ENCODE assay signal across 20 cellular contexts in the genomic region with DNA sequence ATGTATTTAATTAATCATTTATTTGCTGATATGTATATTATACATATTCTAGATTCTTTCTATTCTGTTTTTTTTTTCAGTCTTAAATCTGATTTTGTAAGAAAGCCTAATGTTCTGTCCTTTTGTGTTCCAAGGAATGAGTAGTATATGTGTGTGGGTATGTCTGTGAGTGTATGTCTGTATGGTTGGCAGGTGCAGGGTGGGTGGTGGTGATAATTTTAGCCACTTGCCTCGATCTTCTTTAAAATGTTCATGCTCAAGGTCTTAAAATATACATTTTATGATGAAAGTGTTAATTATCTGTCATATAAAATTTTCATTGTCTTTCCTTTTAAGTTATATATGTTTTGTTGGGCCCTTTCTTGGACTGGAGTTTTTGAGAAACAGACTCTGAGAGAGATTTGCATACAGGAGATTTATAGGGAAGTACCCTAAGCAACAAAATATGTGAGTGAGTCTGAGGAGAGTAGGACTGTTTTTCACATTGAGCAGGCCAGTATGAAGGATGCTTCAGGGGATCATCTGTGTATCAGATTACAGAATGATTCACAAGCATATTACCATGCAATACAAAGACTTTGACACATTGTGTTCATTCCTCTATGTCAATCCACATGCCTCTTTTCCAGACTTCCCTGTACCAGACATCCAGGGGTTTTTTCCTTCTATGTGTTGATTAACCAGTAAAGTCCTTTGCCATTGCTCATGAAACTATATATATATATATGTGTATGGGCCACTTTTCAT.
A peak's percentile ranks its signal among the peaks of the same experiment; 100 is the strongest.
DNase-seq lines count a peak whose midpoint lies in the region; ATAC-seq and TF ChIP-seq lines count a peak whose summit lies in the region.
"Had no signal": no experiment of that assay in that cellular context is flagged by ENCODE, and none has a peak within 500 bp of the region (broad histone marks: within the 10 kb centered on the region; RNA-seq: fewer than 3 reads in every experiment).

No MANE protein-coding gene starts in this region.

- ATAC-seq in SK-N-SH treated with all-trans-retinoic acid at 6 μM for 48 hours (peak; percentile 90), GM21528 (IDR thresholded peaks at IDR 0.05; ENCODE audit: low FRiP score, unreplicated experiment) (no peak), GM19324 (IDR thresholded peaks at IDR 0.05; ENCODE audit: low FRiP score, unreplicated experiment) (no peak)
- ATAC-seq: activated T-helper 17 cell treated with anti-CD3 and anti-CD28 coated beads, Interleukin-2, amount 50 U/mL, for 72 hours; esophagus mucosa; gastroesophageal sphincter; left cardiac atrium had no signal

- H3K4me3 ChIP-seq in HAP-1 = no peak overlapping the region
- H3K4me3 ChIP-seq: cardiac muscle cell, gastroesophageal sphincter had no signal

- no peaks in the 10 kb centered on the region for H3K9me3 ChIP-seq in HAP-1

- H3K4me1 ChIP-seq in HAP-1 = peaks cover 25% of the 10 kb centered on the region
- H3K4me1 ChIP-seq: gastroesophageal sphincter had no signal

- DNase-seq in DMS53 (lab: John Stamatoyannopoulos, UW) (peak; percentile 82), HT1080 (ENCODE audit: low read depth) (peak; percentile 77), iris pigment epithelial cell (ENCODE audit: low read depth) (peak; percentile 67), HAP-1 (ENCODE audit: low spot score in 2 of 2) (no peak), amniotic stem cell (lab: John Stamatoyannopoulos, UW) (no peak)
- DNase-seq: ACHN; activated naive CD8-positive, alpha-beta T cell treated with anti-CD3 and anti-CD28 coated beads for 36 hours; C1 segment of cervical spinal cord; KBM-7; left cardiac atrium; NCI-H2029 treated with DMSO at 0.1 percent for 48 hours; NCI-H69; substantia nigra had no signal

- no peaks in the 10 kb centered on the region for H3K36me3 ChIP-seq in HAP-1 (replicated peaks)
- H3K36me3 ChIP-seq: cardiac muscle cell, gastroesophageal sphincter had no signal

- H3K27me3 ChIP-seq in HAP-1 (ENCODE audit: low read depth) = no peaks in the 10 kb centered on the region
- H3K27me3 ChIP-seq: cardiac muscle cell, gastroesophageal sphincter had no signal

- in situ Hi-C loops in HAP-1 (cut with MboI; ENCODE audit: low sequenced_read_pairs) = loop anchor here (25.0 kb wide), 1 partner anchor 1989 kb away; a partner anchor contains a TSS

TF ChIP-seq in SK-N-SH treated with all-trans-retinoic acid at 6 μM for 48 hours, 23 proteins besides CTCF, POLR2A, EP300 and RAD21:
- TF ChIP-seq, protein P1, sequence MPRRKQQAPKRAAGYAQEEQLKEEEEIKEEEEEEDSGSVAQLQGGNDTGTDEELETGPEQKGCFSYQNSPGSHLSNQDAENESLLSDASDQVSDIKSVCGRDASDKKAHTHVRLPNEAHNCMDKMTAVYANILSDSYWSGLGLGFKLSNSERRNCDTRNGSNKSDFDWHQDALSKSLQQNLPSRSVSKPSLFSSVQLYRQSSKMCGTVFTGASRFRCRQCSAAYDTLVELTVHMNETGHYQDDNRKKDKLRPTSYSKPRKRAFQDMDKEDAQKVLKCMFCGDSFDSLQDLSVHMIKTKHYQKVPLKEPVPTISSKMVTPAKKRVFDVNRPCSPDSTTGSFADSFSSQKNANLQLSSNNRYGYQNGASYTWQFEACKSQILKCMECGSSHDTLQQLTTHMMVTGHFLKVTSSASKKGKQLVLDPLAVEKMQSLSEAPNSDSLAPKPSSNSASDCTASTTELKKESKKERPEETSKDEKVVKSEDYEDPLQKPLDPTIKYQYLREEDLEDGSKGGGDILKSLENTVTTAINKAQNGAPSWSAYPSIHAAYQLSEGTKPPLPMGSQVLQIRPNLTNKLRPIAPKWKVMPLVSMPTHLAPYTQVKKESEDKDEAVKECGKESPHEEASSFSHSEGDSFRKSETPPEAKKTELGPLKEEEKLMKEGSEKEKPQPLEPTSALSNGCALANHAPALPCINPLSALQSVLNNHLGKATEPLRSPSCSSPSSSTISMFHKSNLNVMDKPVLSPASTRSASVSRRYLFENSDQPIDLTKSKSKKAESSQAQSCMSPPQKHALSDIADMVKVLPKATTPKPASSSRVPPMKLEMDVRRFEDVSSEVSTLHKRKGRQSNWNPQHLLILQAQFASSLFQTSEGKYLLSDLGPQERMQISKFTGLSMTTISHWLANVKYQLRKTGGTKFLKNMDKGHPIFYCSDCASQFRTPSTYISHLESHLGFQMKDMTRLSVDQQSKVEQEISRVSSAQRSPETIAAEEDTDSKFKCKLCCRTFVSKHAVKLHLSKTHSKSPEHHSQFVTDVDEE (CRISPR knock-in tag; IDR thresholded peaks at IDR 0.05) = no peak
- no peak for TF ChIP-seq GLIS3 (CRISPR knock-in tag; IDR thresholded peaks at IDR 0.05)
- TF ChIP-seq ZNF8 (CRISPR knock-in tag; IDR thresholded peaks at IDR 0.05) = no peak
- TF ChIP-seq ZFP3 (CRISPR knock-in tag; IDR thresholded peaks at IDR 0.05) = no peak
- no peak for TF ChIP-seq ZNF565 (CRISPR knock-in tag; conservative IDR thresholded peaks at IDR 0.05; ENCODE audit: low read depth)
- TF ChIP-seq ISL1 (CRISPR knock-in tag; IDR thresholded peaks at IDR 0.05) = no peak
- no peak for TF ChIP-seq SNAI2 (CRISPR knock-in tag; IDR thresholded peaks at IDR 0.05)
- TF ChIP-seq PPARA (CRISPR knock-in tag; IDR thresholded peaks at IDR 0.05; ENCODE audit: borderline replicate concordance) = no peak

Comparison
In these comparisons a context has a peak if more than half of its experiments do, and no peak if none do; other contexts are left out.
1. DNase-seq: peak in DMS53 (single experiment), HT1080 (single experiment) and iris pigment epithelial cell (single experiment); none in HAP-1 (0 of 2) and amniotic stem cell (single experiment).